Comparison of ENCODE assay signal across 1 cellular context in the genomic region with DNA sequence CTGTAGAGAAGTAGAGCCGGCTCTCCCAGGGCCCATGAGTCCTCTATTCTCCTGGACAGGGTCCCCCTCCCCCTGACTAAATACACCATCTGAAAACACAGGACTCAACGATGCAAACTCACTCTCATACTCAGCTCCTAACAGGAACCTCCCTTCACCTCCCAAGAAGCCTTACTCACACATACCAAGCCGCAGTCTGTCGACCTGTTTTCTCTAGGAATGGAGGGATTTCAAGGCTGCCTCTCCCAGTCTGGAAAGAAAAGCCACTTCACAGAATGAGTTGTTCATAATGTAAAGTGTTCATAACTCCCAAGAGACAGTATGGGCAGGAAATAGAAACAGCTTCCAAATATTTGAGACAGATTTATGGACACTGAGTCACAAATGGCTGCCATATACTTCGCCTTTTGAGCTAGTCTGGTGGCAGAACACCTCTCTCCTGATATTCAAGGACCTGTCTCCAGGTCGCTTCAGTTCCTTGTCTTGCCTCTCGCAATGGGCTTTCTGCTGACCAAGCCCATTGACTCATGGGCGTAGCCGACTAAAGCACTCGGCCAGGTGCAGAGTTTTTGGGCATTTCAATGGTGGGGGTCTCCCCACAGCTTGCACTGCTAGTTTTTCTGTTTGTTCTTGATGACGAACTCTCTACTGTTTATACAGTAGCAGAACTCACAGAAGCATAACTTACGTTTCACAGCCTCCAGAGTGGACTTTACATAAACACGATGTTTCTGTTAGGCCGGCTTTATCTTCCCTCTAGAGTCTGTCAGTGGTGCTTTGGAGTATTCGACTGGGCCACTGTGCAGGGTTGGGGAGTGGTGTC.
TF ChIP-seq lines count a peak whose summit lies in the region.

No MANE protein-coding gene starts in this region.

TF ChIP-seq in K562, 482 proteins besides CTCF, POLR2A, EP300 and RAD21:
- TF ChIP-seq, protein P1, sequence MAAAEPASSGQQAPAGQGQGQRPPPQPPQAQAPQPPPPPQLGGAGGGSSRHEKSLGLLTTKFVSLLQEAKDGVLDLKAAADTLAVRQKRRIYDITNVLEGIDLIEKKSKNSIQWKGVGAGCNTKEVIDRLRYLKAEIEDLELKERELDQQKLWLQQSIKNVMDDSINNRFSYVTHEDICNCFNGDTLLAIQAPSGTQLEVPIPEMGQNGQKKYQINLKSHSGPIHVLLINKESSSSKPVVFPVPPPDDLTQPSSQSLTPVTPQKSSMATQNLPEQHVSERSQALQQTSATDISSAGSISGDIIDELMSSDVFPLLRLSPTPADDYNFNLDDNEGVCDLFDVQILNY (CRISPR knock-in tag; IDR thresholded peaks at IDR 0.05): no peak
- TF ChIP-seq TCF7L2 (IDR thresholded peaks at IDR 0.05; ENCODE audit: low read depth, low read length): no peak
- TF ChIP-seq, protein P2, sequence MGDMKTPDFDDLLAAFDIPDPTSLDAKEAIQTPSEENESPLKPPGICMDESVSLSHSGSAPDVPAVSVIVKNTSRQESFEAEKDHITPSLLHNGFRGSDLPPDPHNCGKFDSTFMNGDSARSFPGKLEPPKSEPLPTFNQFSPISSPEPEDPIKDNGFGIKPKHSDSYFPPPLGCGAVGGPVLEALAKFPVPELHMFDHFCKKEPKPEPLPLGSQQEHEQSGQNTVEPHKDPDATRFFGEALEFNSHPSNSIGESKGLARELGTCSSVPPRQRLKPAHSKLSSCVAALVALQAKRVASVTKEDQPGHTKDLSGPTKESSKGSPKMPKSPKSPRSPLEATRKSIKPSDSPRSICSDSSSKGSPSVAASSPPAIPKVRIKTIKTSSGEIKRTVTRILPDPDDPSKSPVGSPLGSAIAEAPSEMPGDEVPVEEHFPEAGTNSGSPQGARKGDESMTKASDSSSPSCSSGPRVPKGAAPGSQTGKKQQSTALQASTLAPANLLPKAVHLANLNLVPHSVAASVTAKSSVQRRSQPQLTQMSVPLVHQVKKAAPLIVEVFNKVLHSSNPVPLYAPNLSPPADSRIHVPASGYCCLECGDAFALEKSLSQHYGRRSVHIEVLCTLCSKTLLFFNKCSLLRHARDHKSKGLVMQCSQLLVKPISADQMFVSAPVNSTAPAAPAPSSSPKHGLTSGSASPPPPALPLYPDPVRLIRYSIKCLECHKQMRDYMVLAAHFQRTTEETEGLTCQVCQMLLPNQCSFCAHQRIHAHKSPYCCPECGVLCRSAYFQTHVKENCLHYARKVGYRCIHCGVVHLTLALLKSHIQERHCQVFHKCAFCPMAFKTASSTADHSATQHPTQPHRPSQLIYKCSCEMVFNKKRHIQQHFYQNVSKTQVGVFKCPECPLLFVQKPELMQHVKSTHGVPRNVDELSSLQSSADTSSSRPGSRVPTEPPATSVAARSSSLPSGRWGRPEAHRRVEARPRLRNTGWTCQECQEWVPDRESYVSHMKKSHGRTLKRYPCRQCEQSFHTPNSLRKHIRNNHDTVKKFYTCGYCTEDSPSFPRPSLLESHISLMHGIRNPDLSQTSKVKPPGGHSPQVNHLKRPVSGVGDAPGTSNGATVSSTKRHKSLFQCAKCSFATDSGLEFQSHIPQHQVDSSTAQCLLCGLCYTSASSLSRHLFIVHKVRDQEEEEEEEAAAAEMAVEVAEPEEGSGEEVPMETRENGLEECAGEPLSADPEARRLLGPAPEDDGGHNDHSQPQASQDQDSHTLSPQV (IDR thresholded peaks at IDR 0.05): no peak
- TF ChIP-seq STAT5A (IDR thresholded peaks at IDR 0.05; ENCODE audit: borderline replicate concordance, low read length): no peak
- TF ChIP-seq PRMT5 (CRISPR knock-in tag; IDR thresholded peaks at IDR 0.05): no peak
- TF ChIP-seq RNF2 (IDR thresholded peaks at IDR 0.05): no peak
- TF ChIP-seq, protein P3, sequence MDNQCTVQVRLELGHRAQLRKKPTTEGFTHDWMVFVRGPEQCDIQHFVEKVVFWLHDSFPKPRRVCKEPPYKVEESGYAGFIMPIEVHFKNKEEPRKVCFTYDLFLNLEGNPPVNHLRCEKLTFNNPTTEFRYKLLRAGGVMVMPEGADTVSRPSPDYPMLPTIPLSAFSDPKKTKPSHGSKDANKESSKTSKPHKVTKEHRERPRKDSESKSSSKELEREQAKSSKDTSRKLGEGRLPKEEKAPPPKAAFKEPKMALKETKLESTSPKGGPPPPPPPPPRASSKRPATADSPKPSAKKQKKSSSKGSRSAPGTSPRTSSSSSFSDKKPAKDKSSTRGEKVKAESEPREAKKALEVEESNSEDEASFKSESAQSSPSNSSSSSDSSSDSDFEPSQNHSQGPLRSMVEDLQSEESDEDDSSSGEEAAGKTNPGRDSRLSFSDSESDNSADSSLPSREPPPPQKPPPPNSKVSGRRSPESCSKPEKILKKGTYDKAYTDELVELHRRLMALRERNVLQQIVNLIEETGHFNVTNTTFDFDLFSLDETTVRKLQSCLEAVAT (IDR thresholded peaks at IDR 0.05): no peak
- TF ChIP-seq, protein P4, sequence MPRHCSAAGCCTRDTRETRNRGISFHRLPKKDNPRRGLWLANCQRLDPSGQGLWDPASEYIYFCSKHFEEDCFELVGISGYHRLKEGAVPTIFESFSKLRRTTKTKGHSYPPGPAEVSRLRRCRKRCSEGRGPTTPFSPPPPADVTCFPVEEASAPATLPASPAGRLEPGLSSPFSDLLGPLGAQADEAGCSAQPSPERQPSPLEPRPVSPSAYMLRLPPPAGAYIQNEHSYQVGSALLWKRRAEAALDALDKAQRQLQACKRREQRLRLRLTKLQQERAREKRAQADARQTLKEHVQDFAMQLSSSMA (CRISPR knock-in tag; IDR thresholded peaks at IDR 0.05): no peak
- TF ChIP-seq RBBP5 (IDR thresholded peaks at IDR 0.05; ENCODE audit: borderline replicate concordance, insufficient read depth, low read length, poor library complexity, severe bottlenecking): no peak
- TF ChIP-seq, protein P5, sequence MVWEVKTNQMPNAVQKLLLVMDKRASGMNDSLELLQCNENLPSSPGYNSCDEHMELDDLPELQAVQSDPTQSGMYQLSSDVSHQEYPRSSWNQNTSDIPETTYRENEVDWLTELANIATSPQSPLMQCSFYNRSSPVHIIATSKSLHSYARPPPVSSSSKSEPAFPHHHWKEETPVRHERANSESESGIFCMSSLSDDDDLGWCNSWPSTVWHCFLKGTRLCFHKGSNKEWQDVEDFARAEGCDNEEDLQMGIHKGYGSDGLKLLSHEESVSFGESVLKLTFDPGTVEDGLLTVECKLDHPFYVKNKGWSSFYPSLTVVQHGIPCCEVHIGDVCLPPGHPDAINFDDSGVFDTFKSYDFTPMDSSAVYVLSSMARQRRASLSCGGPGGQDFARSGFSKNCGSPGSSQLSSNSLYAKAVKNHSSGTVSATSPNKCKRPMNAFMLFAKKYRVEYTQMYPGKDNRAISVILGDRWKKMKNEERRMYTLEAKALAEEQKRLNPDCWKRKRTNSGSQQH (CRISPR knock-in tag; IDR thresholded peaks at IDR 0.05): no peak
- TF ChIP-seq ZNF707 (CRISPR knock-in tag; conservative IDR thresholded peaks at IDR 0.05): no peak
- TF ChIP-seq, protein P6, sequence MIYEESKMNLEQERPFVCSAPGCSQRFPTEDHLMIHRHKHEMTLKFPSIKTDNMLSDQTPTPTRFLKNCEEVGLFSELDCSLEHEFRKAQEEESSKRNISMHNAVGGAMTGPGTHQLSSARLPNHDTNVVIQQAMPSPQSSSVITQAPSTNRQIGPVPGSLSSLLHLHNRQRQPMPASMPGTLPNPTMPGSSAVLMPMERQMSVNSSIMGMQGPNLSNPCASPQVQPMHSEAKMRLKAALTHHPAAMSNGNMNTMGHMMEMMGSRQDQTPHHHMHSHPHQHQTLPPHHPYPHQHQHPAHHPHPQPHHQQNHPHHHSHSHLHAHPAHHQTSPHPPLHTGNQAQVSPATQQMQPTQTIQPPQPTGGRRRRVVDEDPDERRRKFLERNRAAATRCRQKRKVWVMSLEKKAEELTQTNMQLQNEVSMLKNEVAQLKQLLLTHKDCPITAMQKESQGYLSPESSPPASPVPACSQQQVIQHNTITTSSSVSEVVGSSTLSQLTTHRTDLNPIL (CRISPR knock-in tag; IDR thresholded peaks at IDR 0.05): no peak
- no peak for TF ChIP-seq RBM39 (optimal IDR thresholded peaks at IDR 0.05; ENCODE audit: low read depth, low read length)
TF ChIP-seq in K562: peak in this region for 0.
